Comparison of ENCODE assay signal across 12 cellular contexts in the genomic region with DNA sequence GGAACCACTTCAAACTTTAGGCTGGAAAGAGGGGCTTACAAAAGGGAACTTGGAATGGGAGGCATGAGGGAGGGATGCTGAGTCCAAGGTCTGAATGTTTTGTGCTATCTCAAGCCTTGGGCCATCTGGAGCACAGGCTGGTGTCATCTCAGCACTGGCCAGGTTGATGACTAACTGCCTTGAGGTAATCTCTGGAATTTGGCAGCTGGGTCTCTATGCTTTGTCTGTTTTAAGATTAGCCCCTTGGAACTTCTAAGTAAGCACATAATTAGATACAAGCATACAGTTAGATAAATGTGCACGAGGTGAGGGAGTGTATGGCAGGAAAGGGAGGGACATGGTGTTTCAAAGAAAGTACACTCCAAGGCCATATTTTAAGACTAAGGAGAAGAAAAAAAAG.
DNase-seq lines count a peak whose midpoint lies in the region; ATAC-seq and TF ChIP-seq lines count a peak whose summit lies in the region.
"Had no signal": no experiment of that assay in that cellular context is flagged by ENCODE, and none has a peak within 500 bp of the region (broad histone marks: within the 10 kb centered on the region; RNA-seq: fewer than 3 reads in every experiment).

No MANE protein-coding gene starts in this region.

- H3K9me3 ChIP-seq in A673 (ENCODE audit: low read depth, low read length, poor library complexity, severe bottlenecking) = no peaks in the 10 kb centered on the region
- H3K9me3 ChIP-seq in hepatocyte (ENCODE audit: low read depth) = no peaks in the 10 kb centered on the region
- H3K9me3 ChIP-seq: right lobe of liver had no signal

- TF ChIP-seq CTCF in A673 (conservative IDR thresholded peaks at IDR 0.05; ENCODE audit: low read depth, low read length) (no peak), astrocyte of the spinal cord (IDR thresholded peaks at IDR 0.05; ENCODE audit: low read depth, low read length) (no peak), hepatocyte (IDR thresholded peaks at IDR 0.05; ENCODE audit: poor library complexity) (no peak), GM13977 (IDR thresholded peaks at IDR 0.05; ENCODE audit: extremely low read depth, insufficient read depth, missing control alignments) (no peak)

- in situ Hi-C loops in astrocyte of the spinal cord (cut with HindIII; ENCODE audit: low sequenced_read_pairs) (no loop called here), GM13977 (cut with MboI; ENCODE audit: low pct_unique_long_range_greater_than_20kb, low sequenced_read_pairs, unreplicated experiment) (no loop called here)

- no TSS peak for BruUV-seq in A673 (replicated peaks; lab: Mats Ljungman, UMichigan)

- DNase-seq in A673 (ENCODE audit: low spot score) (peak; percentile 42), HT1080 (ENCODE audit: low read depth) (peak; percentile 73), astrocyte of the spinal cord (ENCODE audit: low read depth, low spot score) (peak; percentile 62), hepatocyte (ENCODE audit: low spot score) (peak; percentile 7), GM13977 (ENCODE audit: low spot score) (no peak), NCI-H2196 (lab: John Stamatoyannopoulos, UW; ENCODE audit: unreplicated experiment) (no peak)
- DNase-seq: activated naive CD8-positive, alpha-beta T cell treated with anti-CD3 and anti-CD28 coated beads, Interleukin-2, amount 10 ng/mL, durations not matched to agents 7 days and 5 days; NCI-H2227 treated with DMSO at 0.1 percent for 48 hours; right lobe of liver; SW 1271 had no signal

- CTCF ChIA-PET in A673 (lab: Charles Lee) = no interaction called here

- intact Hi-C loops in A673 (cut with micrococcal nuclease; ENCODE audit: unreplicated experiment) = no loop called here

- ATAC-seq in GM21360 (IDR thresholded peaks at IDR 0.05; ENCODE audit: unreplicated experiment) (no peak), GM18870 (IDR thresholded peaks at IDR 0.05; ENCODE audit: unreplicated experiment) (no peak)
- ATAC-seq: right lobe of liver had no signal

- H3K36me3 ChIP-seq in A673 (ENCODE audit: insufficient read depth, low read length, poor library complexity, severe bottlenecking) = no peaks in the 10 kb centered on the region
- H3K36me3 ChIP-seq in hepatocyte (replicated peaks; ENCODE audit: insufficient read depth, low read depth) = no peaks in the 10 kb centered on the region
- H3K36me3 ChIP-seq: right lobe of liver had no signal

- no peaks in the 10 kb centered on the region for H4K20me1 ChIP-seq in hepatocyte (ENCODE audit: insufficient read depth, poor library complexity, severe bottlenecking)

- H3K4me3 ChIP-seq in A673 (ENCODE audit: low read depth, low read length, poor library complexity, severe bottlenecking) (no peak overlapping the region), astrocyte of the spinal cord (ENCODE audit: low read depth, low read length) (no peak overlapping the region), hepatocyte (no peak overlapping the region)
- H3K4me3 ChIP-seq: right lobe of liver had no signal

- no peak overlapping the region for H3K4me2 ChIP-seq in hepatocyte

- no peak overlapping the region for H2AFZ ChIP-seq in hepatocyte

- POLR2A ChIA-PET in A673 (lab: Charles Lee; ENCODE audit: low non-redundant PET) = no interaction called here

- H3K27ac ChIP-seq in A673 (ENCODE audit: low read depth, low read length, poor library complexity, severe bottlenecking) (no peak overlapping the region), hepatocyte (no peak overlapping the region)
- H3K27ac ChIP-seq: right lobe of liver had no signal

- H3K27me3 ChIP-seq in A673 (replicated peaks; ENCODE audit: insufficient read depth, low read depth, low read length, poor library complexity) = no peaks in the 10 kb centered on the region
- no peaks in the 10 kb centered on the region for H3K27me3 ChIP-seq in hepatocyte
- H3K27me3 ChIP-seq: right lobe of liver had no signal

- H3K79me2 ChIP-seq in hepatocyte = no peaks in the 10 kb centered on the region

- 5% methylated on average over 1 of the region's 1 CpG for WGBS in hepatocyte (ENCODE audit: low lambda C conversion rate, missing lambda C conversion rate)

- H3K9me2 ChIP-seq in hepatocyte (replicated peaks; ENCODE audit: insufficient read depth) = no peaks in the 10 kb centered on the region

- H3K4me1 ChIP-seq in A673 (ENCODE audit: insufficient read depth, low read length, poor library complexity, severe bottlenecking) (no peaks in the 10 kb centered on the region), hepatocyte (ENCODE audit: insufficient read depth) (peaks cover 4% of the 10 kb centered on the region)
- H3K4me1 ChIP-seq: right lobe of liver had no signal

Comparison
In these comparisons a context has a peak if more than half of its experiments do, and no peak if none do; other contexts are left out.
1. DNase-seq: peak in A673 (single experiment), HT1080 (single experiment), astrocyte of the spinal cord (single experiment) and hepatocyte (single experiment); none in GM13977 (single experiment) and NCI-H2196 (single experiment).